ENCODE assay signal across 8 cellular contexts in genomic region chr9:130053109-130053503, GRCh38. TPM values are rescaled to one million over a fixed set of nuclear protein-coding genes. Genes with fewer than 3 reads are reported as not detected.
A peak's percentile ranks its signal among the peaks of the same experiment; 100 is the strongest.
DNase-seq lines count a peak whose midpoint lies in the region; ATAC-seq and TF ChIP-seq lines count a peak whose summit lies in the region.

No MANE protein-coding gene starts in this region.

- peaks cover 6 to 39% (median 27%) of the 10 kb centered on the region in 7 donors for H3K4me1 Mint-ChIP-seq in naive thymus-derived CD4-positive, alpha-beta T cell

- H4K20me1 ChIP-seq in Karpas-422 (ENCODE audit: insufficient read depth, low read depth, low read length): no peaks in the 10 kb centered on the region

- H3K4me2 ChIP-seq in Karpas-422 (ENCODE audit: low read depth, low read length, poor library complexity, severe bottlenecking): peak overlapping the region; percentile 94

- H3K4me1 ChIP-seq in Karpas-422 (ENCODE audit: low read length): peaks cover 28% of the 10 kb centered on the region
- peaks cover 13% of the 10 kb centered on the region in 2 donors for H3K4me1 ChIP-seq in naive thymus-derived CD4-positive, alpha-beta T cell (ENCODE audit: control insufficient read depth in 2 of 2, insufficient read depth in 2 of 2, low read length in 2 of 2)

- POLR2A ChIA-PET in naive thymus-derived CD4-positive, alpha-beta T cell (lab: Charles Lee): interaction anchor here (0.6 to 2.1 kb wide), 17 partner anchors 10 to 411 kb away, joined by 3 to 25 read pairs (median 4); partner anchors contain the start of genes ASB6, C9orf78, FNBP1 and USP20

- H3K27ac ChIP-seq in Karpas-422 (ENCODE audit: low read length) (peak overlapping the region; percentile 35), coronary artery (peak overlapping the region; percentile 81 to 95)
- H3K27ac ChIP-seq in naive thymus-derived CD4-positive, alpha-beta T cell (ENCODE audit: low read depth, low read length): peak overlapping the region; percentile 96

- H3K9ac ChIP-seq in Karpas-422 (ENCODE audit: low read length): peak overlapping the region; percentile 90

- intact Hi-C loops in naive thymus-derived CD4-positive, alpha-beta T cell (cut with micrococcal nuclease): loop anchor here (1.0 to 2.0 kb wide), 4 partner anchors 8 to 229 kb away; partner anchors contain the start of genes FNBP1 (in 1 of the 2) and TOR1A (in 1 of the 2)

- H3K4me3 Mint-ChIP-seq in naive thymus-derived CD4-positive, alpha-beta T cell: peak overlapping the region; percentile 90 to 96 (median 94)

- no peaks in the 10 kb centered on the region for H3K27me3 ChIP-seq in Karpas-422 (ENCODE audit: low read length)
- H3K27me3 ChIP-seq in naive thymus-derived CD4-positive, alpha-beta T cell (ENCODE audit: control insufficient read depth in 2 of 2, insufficient read depth in 2 of 2, low read length in 2 of 2): no peaks in the 10 kb centered on the region

- CTCF ChIA-PET in naive thymus-derived CD4-positive, alpha-beta T cell (lab: Charles Lee): interaction anchor here (0.6 to 1.8 kb wide), 3 partner anchors 13 to 164 kb away, joined by 3 to 4 read pairs (median 3); no protein-coding TSS in a partner anchor

- no peaks in the 10 kb centered on the region for H3K27me3 Mint-ChIP-seq in naive thymus-derived CD4-positive, alpha-beta T cell

- H3K9me3 ChIP-seq in Karpas-422 (ENCODE audit: low read length): no peaks in the 10 kb centered on the region
- H3K9me3 ChIP-seq in naive thymus-derived CD4-positive, alpha-beta T cell (ENCODE audit: control insufficient read depth in 2 of 3, low read length in 3 of 3): no peaks in the 10 kb centered on the region

- H3K36me3 ChIP-seq in Karpas-422 (ENCODE audit: insufficient read depth, low read length): no peaks in the 10 kb centered on the region
- peaks cover 0 to 8% (median 0%) of the 10 kb centered on the region in 3 experiments for H3K36me3 ChIP-seq in naive thymus-derived CD4-positive, alpha-beta T cell (ENCODE audit: control insufficient read depth in 2 of 3, insufficient read depth in 3 of 3, low read length in 3 of 3)

- DNase-seq in AG09309 (ENCODE audit: low read depth) (no peak), Karpas-422 (no peak), coronary artery (ENCODE audit: low spot score) (no peak)
- DNase-seq in naive thymus-derived CD4-positive, alpha-beta T cell: no peak

- H3K4me3 ChIP-seq in AG09309 (ENCODE audit: control insufficient read depth, low read depth, low read length): peak overlapping the region; percentile 89
- H3K4me3 ChIP-seq in Karpas-422 (ENCODE audit: low read length): peak overlapping the region; percentile 93
- peak overlapping the region; percentile 100 for H3K4me3 ChIP-seq in coronary artery
- peak overlapping the region; percentile 92 for H3K4me3 ChIP-seq in naive thymus-derived CD4-positive, alpha-beta T cell (ENCODE audit: low read length)

- H3K36me3 Mint-ChIP-seq in naive thymus-derived CD4-positive, alpha-beta T cell: peaks cover 0 to 2% (median 2%) of the 10 kb centered on the region in 5 donors

- H2AFZ ChIP-seq in Karpas-422 (ENCODE audit: low read length): peak overlapping the region; percentile 23; the same call in 1 of the 2 replicates

- ATAC-seq in naive thymus-derived CD4-positive, alpha-beta T cell: no peak
- no peak for ATAC-seq in GM18511 (IDR thresholded peaks at IDR 0.05; ENCODE audit: unreplicated experiment)
- ATAC-seq in GM21737 (IDR thresholded peaks at IDR 0.05; ENCODE audit: unreplicated experiment): no peak
- no peak for ATAC-seq in HG03520 (IDR thresholded peaks at IDR 0.05; ENCODE audit: unreplicated experiment)
- no peak for ATAC-seq in GM18498 (IDR thresholded peaks at IDR 0.05; ENCODE audit: unreplicated experiment)

- TF ChIP-seq CTCF in AG09309 (IDR thresholded peaks at IDR 0.05; ENCODE audit: control insufficient read depth, insufficient read depth, low read depth, low read length, missing control alignments) (no peak), coronary artery (IDR thresholded peaks at IDR 0.05) (no peak)

- peaks cover 67% of the 10 kb centered on the region for H3K79me2 ChIP-seq in Karpas-422 (ENCODE audit: low read length)

- H3K9me3 Mint-ChIP-seq in naive thymus-derived CD4-positive, alpha-beta T cell: no peaks in the 10 kb centered on the region

- H3K27ac Mint-ChIP-seq in naive thymus-derived CD4-positive, alpha-beta T cell: peak overlapping the region; percentile 69 to 95 (median 90)

- no peaks in the 10 kb centered on the region for H3K9me2 ChIP-seq in Karpas-422 (replicated peaks; ENCODE audit: insufficient read depth, low read length)

RNA-seq across cellular contexts. Expression of gene GPR107, which starts 0.6 kb away (rescaled TPM):
- total RNA-seq in Karpas-422 (2014; rRNA removed; shearing (Covaris generic); ENCODE audit: low replicate concordance): 9.6 and 11.6 TPM in 2 replicates
- total RNA-seq in naive thymus-derived CD4-positive, alpha-beta T cell: 10 to 100 TPM; 21.6 to 24.0 (median 22.8) TPM
- polyA plus RNA-seq in naive thymus-derived CD4-positive, alpha-beta T cell: 1 to 10 TPM; 2.8 to 3.0 TPM

RNA-seq across cellular contexts. Expression of gene FNBP1, which starts 10.1 kb away (rescaled TPM):
- 205 and 280 TPM in 2 replicates for total RNA-seq in Karpas-422 (2014; rRNA removed; shearing (Covaris generic); ENCODE audit: low replicate concordance)
- 100 to 1,000 TPM; 160 to 207 (median 174) TPM for total RNA-seq in naive thymus-derived CD4-positive, alpha-beta T cell
- 100 to 1,000 TPM; 138 to 160 TPM for polyA plus RNA-seq in naive thymus-derived CD4-positive, alpha-beta T cell

Comparison
In these comparisons a context has a peak if more than half of its experiments do, and no peak if none do; other contexts are left out.
1. H3K27ac ChIP-seq: peak in every context shown above with its lines; median percentile 96 in naive thymus-derived CD4-positive, alpha-beta T cell; 88 in coronary artery; 35 in Karpas-422.